ENCODE assay signal across 8 cellular contexts in genomic region chr3:179653777-179654117, GRCh38.
A peak's percentile ranks its signal among the peaks of the same experiment; 100 is the strongest.
DNase-seq lines count a peak whose midpoint lies in the region; ATAC-seq and TF ChIP-seq lines count a peak whose summit lies in the region.

No MANE protein-coding gene starts in this region.

- H3K4me3 Mint-ChIP-seq in T-helper 2 cell treated with Interferon-gamma antibody and Interleukin-4, amounts not matched to agents 5 μg/mL and 100 μg/mL, for 36 hours = peak overlapping the region; percentile 98

- H3K27me3 ChIP-seq in neutrophil = peaks cover 60% of the 10 kb centered on the region

- ATAC-seq in GM21619 (IDR thresholded peaks at IDR 0.05; ENCODE audit: unreplicated experiment) = no peak

- H3K4me1 ChIP-seq in neutrophil (ENCODE audit: control insufficient read depth in 1 of 2, insufficient read depth in 1 of 2, low read depth in 1 of 2, low read length in 1 of 2) = peaks cover 18 to 20% of the 10 kb centered on the region in 2 experiments

- H3K36me3 ChIP-seq in neutrophil = no peaks in the 10 kb centered on the region

- H3K36me3 Mint-ChIP-seq in T-helper 2 cell treated with Interferon-gamma antibody and Interleukin-4, amounts not matched to agents 5 μg/mL and 100 μg/mL, for 36 hours (ENCODE audit: low read depth) = peaks cover 19% of the 10 kb centered on the region

- TF ChIP-seq CTCF in epithelial cell of esophagus (IDR thresholded peaks at IDR 0.05; ENCODE audit: insufficient read depth, low read depth, low read length, missing control alignments) (no peak), neutrophil (IDR thresholded peaks at IDR 0.05) (no peak)

- no peaks in the 10 kb centered on the region for H3K9me3 ChIP-seq in neutrophil

- H3K4me3 ChIP-seq in epithelial cell of esophagus (ENCODE audit: low read length) (peak overlapping the region; percentile 74), neutrophil (ENCODE audit: low read depth in 1 of 2, low read length in 1 of 2) (peak overlapping the region; percentile 46 to 59)

- DNase-seq in DMS53 (lab: John Stamatoyannopoulos, UW) (peak; percentile 68), DMS53 treated with DMSO at 0.1 percent for 48 hours (lab: John Stamatoyannopoulos, UW; ENCODE audit: unreplicated experiment) (no peak), epithelial cell of esophagus (ENCODE audit: low read depth) (no peak), NCI-H1930 (lab: John Stamatoyannopoulos, UW) (no peak)
- DNase-seq in T-helper 2 cell treated with Interferon-gamma antibody and Interleukin-4, amounts not matched to agents 5 μg/mL and 100 μg/mL, for 36 hours (ENCODE audit: low spot score) = peak; percentile 5
- DNase-seq in activated CD4-positive, CD25-positive, alpha-beta regulatory T cell (lab: John Stamatoyannopoulos, UW) = no peak

- H3K27me3 Mint-ChIP-seq in T-helper 2 cell treated with Interferon-gamma antibody and Interleukin-4, amounts not matched to agents 5 μg/mL and 100 μg/mL, for 36 hours (ENCODE audit: low read depth) = peaks cover 9% of the 10 kb centered on the region

- H3K4me1 Mint-ChIP-seq in T-helper 2 cell treated with Interferon-gamma antibody and Interleukin-4, amounts not matched to agents 5 μg/mL and 100 μg/mL, for 36 hours (ENCODE audit: low read depth) = peaks cover 23% of the 10 kb centered on the region

- no peaks in the 10 kb centered on the region for H3K9me3 Mint-ChIP-seq in T-helper 2 cell treated with Interferon-gamma antibody and Interleukin-4, amounts not matched to agents 5 μg/mL and 100 μg/mL, for 36 hours

- H3K27ac ChIP-seq in neutrophil = no peak overlapping the region

- H3K27ac Mint-ChIP-seq in T-helper 2 cell treated with Interferon-gamma antibody and Interleukin-4, amounts not matched to agents 5 μg/mL and 100 μg/mL, for 36 hours = peak overlapping the region; percentile 90

Comparison
In these comparisons a context has a peak if more than half of its experiments do, and no peak if none do; other contexts are left out.
1. DNase-seq: peak in DMS53 (single experiment) and T-helper 2 cell treated with Interferon-gamma antibody and Interleukin-4, amounts not matched to agents 5 μg/mL and 100 μg/mL, for 36 hours (single experiment); none in DMS53 treated with DMSO at 0.1 percent for 48 hours (single experiment), epithelial cell of esophagus (single experiment), NCI-H1930 (0 of 2) and activated CD4-positive, CD25-positive, alpha-beta regulatory T cell (0 of 4).